2 cellular contexts compared by ENCODE assay signal in genomic region chr4:73869130-73870055, GRCh38.
TF ChIP-seq lines count a peak whose summit lies in the region.

TSS of gene CXCL1 (plus strand) at chr4:73869393. CDS start at chr4:73869471, 78 bp downstream.

TF ChIP-seq in IMR-90, 13 proteins besides CTCF, POLR2A, EP300 and RAD21:
- no peak for TF ChIP-seq NFE2L2 (IDR thresholded peaks at IDR 0.05; ENCODE audit: low read depth, low read length)
- no peak for TF ChIP-seq CHD1 (IDR thresholded peaks at IDR 0.05; ENCODE audit: low read depth, low read length)
- no peak for TF ChIP-seq USF2 (IDR thresholded peaks at IDR 0.05; ENCODE audit: low read depth, low read length)
- TF ChIP-seq ELK1 (IDR thresholded peaks at IDR 0.05; ENCODE audit: borderline replicate concordance, low read depth, low read length), result no peak
- TF ChIP-seq MAZ (IDR thresholded peaks at IDR 0.05; ENCODE audit: borderline replicate concordance, low read depth, low read length), result no peak; the same call in 1 of the 2 replicates
- no peak for TF ChIP-seq CEBPB (IDR thresholded peaks at IDR 0.05; ENCODE audit: low read depth, low read length)
- no peak for TF ChIP-seq MAFK (IDR thresholded peaks at IDR 0.05; ENCODE audit: low read depth, low read length)
TF ChIP-seq in IMR-90: peak in this region for 0.

TF ChIP-seq in H1, 55 proteins besides CTCF, POLR2A, EP300 and RAD21:
- TF ChIP-seq EZH2 (IDR thresholded peaks at IDR 0.05; ENCODE audit: low read depth, low read length, severe bottlenecking), result peak; percentile 49
- TF ChIP-seq BRCA1 (IDR thresholded peaks at IDR 0.05; ENCODE audit: low read depth, low read length), result no peak
- TF ChIP-seq RXRA (IDR thresholded peaks at IDR 0.05; ENCODE audit: insufficient read depth, low read depth, low read length), result no peak
- 0 out of 2 replicates have a peak, but pooled peaks have one; percentile 20 for TF ChIP-seq TBP (IDR thresholded peaks at IDR 0.05; ENCODE audit: low read depth, low read length)
- TF ChIP-seq SIN3A (conservative IDR thresholded peaks at IDR 0.05 in 1 of 2, IDR thresholded peaks at IDR 0.05 in 1 of 2; ENCODE audit: low read depth in 1 of 2, low read length in 2 of 2), result 0 out of 4 replicates have a peak, but pooled peaks of 1 of the 2 experiments have one; percentile 19
- no peak for TF ChIP-seq RBBP5 (IDR thresholded peaks at IDR 0.05; ENCODE audit: borderline replicate concordance, low read depth, low read length)
- no peak for TF ChIP-seq SIX5 (IDR thresholded peaks at IDR 0.05; ENCODE audit: low read depth, low read length)
- TF ChIP-seq KDM4A (IDR thresholded peaks at IDR 0.05; ENCODE audit: low read depth, low read length, severe bottlenecking), result peak; percentile 93
- peak; percentile 42; the same call in 1 of the 2 replicates for TF ChIP-seq POLR2AphosphoS5 (IDR thresholded peaks at IDR 0.05; ENCODE audit: low read depth, low read length)
- TF ChIP-seq ASH2L (IDR thresholded peaks at IDR 0.05; ENCODE audit: low read length), result peak; percentile 46
- no peak for TF ChIP-seq JUN (IDR thresholded peaks at IDR 0.05; ENCODE audit: low read depth, low read length)
- no peak for TF ChIP-seq CBX8 (IDR thresholded peaks at IDR 0.05; ENCODE audit: borderline replicate concordance, low read depth, low read length)
- no peak for TF ChIP-seq TCF12 (IDR thresholded peaks at IDR 0.05; ENCODE audit: low read depth, low read length)
- TF ChIP-seq ATF3 (IDR thresholded peaks at IDR 0.05; ENCODE audit: insufficient read depth, low read depth, low read length), result no peak
- 0 out of 2 replicates have a peak, but pooled peaks have one; percentile 13 for TF ChIP-seq E2F6 (IDR thresholded peaks at IDR 0.05)
- TF ChIP-seq EGR1 (IDR thresholded peaks at IDR 0.05; ENCODE audit: borderline replicate concordance, low read depth, low read length), result no peak
- peak; percentile 39; the same call in 1 of the 2 replicates for TF ChIP-seq PHF8 (conservative IDR thresholded peaks at IDR 0.05; ENCODE audit: low read depth, low read length)
- TF ChIP-seq MAX (IDR thresholded peaks at IDR 0.05), result peak; percentile 34
- TF ChIP-seq SUZ12 (IDR thresholded peaks at IDR 0.05; ENCODE audit: low read length), result no peak
